Comparison of ENCODE assay signal across 22 cellular contexts in the genomic region with DNA sequence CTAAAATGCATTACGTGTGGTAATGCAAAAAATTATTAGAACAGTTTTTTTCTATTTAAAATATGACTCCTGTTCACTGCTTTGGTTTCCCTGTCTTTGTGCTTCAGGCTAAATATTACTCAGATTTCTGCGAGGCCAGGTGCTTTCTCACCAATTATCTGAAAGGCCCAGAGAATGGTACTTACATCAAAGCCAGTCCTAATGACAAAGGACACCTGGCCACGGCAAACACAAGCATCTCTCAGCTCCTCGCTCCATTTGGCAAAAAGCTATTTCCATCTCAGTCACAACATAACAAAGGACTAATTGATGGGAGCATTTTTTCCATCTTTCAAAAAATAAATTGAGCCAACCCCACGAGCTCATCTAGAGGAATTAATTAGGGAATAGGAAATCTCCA.
DNase-seq lines count a peak whose midpoint lies in the region; ATAC-seq and TF ChIP-seq lines count a peak whose summit lies in the region.
"Had no signal": no experiment of that assay in that cellular context is flagged by ENCODE, and none has a peak within 500 bp of the region (broad histone marks: within the 10 kb centered on the region; RNA-seq: fewer than 3 reads in every experiment).

No MANE protein-coding gene starts in this region.

- H3K4me1 ChIP-seq in naive thymus-derived CD4-positive, alpha-beta T cell (ENCODE audit: control insufficient read depth in 2 of 2, insufficient read depth in 2 of 2, low read length in 2 of 2): no peaks in the 10 kb centered on the region
- H3K4me1 ChIP-seq: BLaER1 treated with 17β-estradiol and CSF1 and Interleukin-3, amounts not matched to agents 10 nM and 100 nM; body of pancreas; heart left ventricle; SJSA1 had no signal

- CTCF ChIA-PET in naive thymus-derived CD4-positive, alpha-beta T cell (lab: Charles Lee): no interaction called here

- TF ChIP-seq CTCF in brain (conservative IDR thresholded peaks at IDR 0.05): no peak

- peak overlapping the region; percentile 38 for H3K27ac ChIP-seq in temporal lobe (ENCODE audit: low read depth, low read length)
- H3K27ac ChIP-seq in naive thymus-derived CD4-positive, alpha-beta T cell (ENCODE audit: low read depth, low read length): no peak overlapping the region
- H3K27ac ChIP-seq: BLaER1 treated with 17β-estradiol and CSF1 and Interleukin-3, amounts not matched to agents 10 nM and 100 nM; body of pancreas; heart left ventricle; HL-60; SJSA1 had no signal

- peaks cover 0 to 4% (median 0%) of the 10 kb centered on the region in 5 experiments for H3K9me3 Mint-ChIP-seq in brain
- peaks cover 0 to 21% (median 2%) of the 10 kb centered on the region in 6 donors for H3K9me3 Mint-ChIP-seq in immature natural killer cell
- peaks cover 1 to 27% (median 6%) of the 10 kb centered on the region in 11 donors for H3K9me3 Mint-ChIP-seq in naive thymus-derived CD4-positive, alpha-beta T cell

- no peak overlapping the region for H3K4me3 ChIP-seq in naive thymus-derived CD4-positive, alpha-beta T cell (ENCODE audit: low read length)
- H3K4me3 ChIP-seq: BLaER1 treated with 17β-estradiol and CSF1 and Interleukin-3, amounts not matched to agents 10 nM and 100 nM; body of pancreas; heart left ventricle; SJSA1 had no signal

- H3K9me3 ChIP-seq in naive thymus-derived CD4-positive, alpha-beta T cell (ENCODE audit: control insufficient read depth in 2 of 3, low read length in 3 of 3): no peaks in the 10 kb centered on the region
- H3K9me3 ChIP-seq: BLaER1 treated with 17β-estradiol and CSF1 and Interleukin-3, amounts not matched to agents 10 nM and 100 nM; body of pancreas; heart left ventricle; SJSA1 had no signal

- ATAC-seq in naive thymus-derived CD4-positive, alpha-beta T cell: no peak
- ATAC-seq: activated naive CD4-positive, alpha-beta T cell treated with anti-CD3 and anti-CD28 coated beads, Interleukin-2, amount 50 U/mL, for 72 hours; body of pancreas; heart left ventricle; stimulated activated naive CD8-positive, alpha-beta T cell treated with anti-CD3 and anti-CD28 coated beads, Interleukin-15, amount 100 ng/mL, for 72 hours had no signal

- no peaks in the 10 kb centered on the region for H3K36me3 ChIP-seq in naive thymus-derived CD4-positive, alpha-beta T cell (ENCODE audit: control insufficient read depth in 2 of 3, insufficient read depth in 3 of 3, low read length in 3 of 3)
- H3K36me3 ChIP-seq: BLaER1 treated with 17β-estradiol and CSF1 and Interleukin-3, amounts not matched to agents 10 nM and 100 nM; heart left ventricle; SJSA1 had no signal

- H3K27me3 Mint-ChIP-seq in brain (no peaks in the 10 kb centered on the region), immature natural killer cell (ENCODE audit: low read depth in 3 of 3) (peaks cover 0 to 3% (median 0%) of the 10 kb centered on the region in 3 donors)
- no peaks in the 10 kb centered on the region for H3K27me3 Mint-ChIP-seq in naive thymus-derived CD4-positive, alpha-beta T cell
- H3K27me3 Mint-ChIP-seq: stimulated activated naive CD8-positive, alpha-beta T cell treated with anti-CD3 and anti-CD28 coated beads, Interleukin-15, amount 100 ng/mL, for 72 hours had no signal

- H3K4me3 Mint-ChIP-seq in brain (no peak overlapping the region), immature natural killer cell (no peak overlapping the region)
- H3K4me3 Mint-ChIP-seq in naive thymus-derived CD4-positive, alpha-beta T cell: no peak overlapping the region
- H3K4me3 Mint-ChIP-seq: stimulated activated naive CD8-positive, alpha-beta T cell treated with anti-CD3 and anti-CD28 coated beads, Interleukin-15, amount 100 ng/mL, for 72 hours had no signal

- intact Hi-C loops in naive thymus-derived CD4-positive, alpha-beta T cell (cut with micrococcal nuclease): no loop called here

- H3K36me3 Mint-ChIP-seq in brain: no peaks in the 10 kb centered on the region
- H3K36me3 Mint-ChIP-seq in immature natural killer cell: no peaks in the 10 kb centered on the region
- no peaks in the 10 kb centered on the region for H3K36me3 Mint-ChIP-seq in naive thymus-derived CD4-positive, alpha-beta T cell

- H3K27me3 ChIP-seq in naive thymus-derived CD4-positive, alpha-beta T cell (ENCODE audit: control insufficient read depth in 2 of 2, insufficient read depth in 2 of 2, low read length in 2 of 2): no peaks in the 10 kb centered on the region
- H3K27me3 ChIP-seq: BLaER1 treated with 17β-estradiol and CSF1 and Interleukin-3, amounts not matched to agents 10 nM and 100 nM; body of pancreas; heart left ventricle; SJSA1 had no signal

- POLR2A ChIA-PET in naive thymus-derived CD4-positive, alpha-beta T cell (lab: Charles Lee): no interaction called here

- peaks cover 29% of the 10 kb centered on the region for H3K4me1 Mint-ChIP-seq in brain
- no peaks in the 10 kb centered on the region for H3K4me1 Mint-ChIP-seq in immature natural killer cell
- no peaks in the 10 kb centered on the region for H3K4me1 Mint-ChIP-seq in naive thymus-derived CD4-positive, alpha-beta T cell
- H3K4me1 Mint-ChIP-seq: stimulated activated naive CD8-positive, alpha-beta T cell treated with anti-CD3 and anti-CD28 coated beads, Interleukin-15, amount 100 ng/mL, for 72 hours had no signal

- DNase-seq in NCI-H2171 treated with DMSO at 0.1 percent for 48 hours (lab: John Stamatoyannopoulos, UW) (peak; percentile 16), NCI-H2171 (lab: John Stamatoyannopoulos, UW) (no peak), NCI-H345 (lab: John Stamatoyannopoulos, UW) (peak; percentile 90), immature natural killer cell (no peak), T-helper 9 cell (no peak)
- no peak for DNase-seq in naive thymus-derived CD4-positive, alpha-beta T cell
- DNase-seq: 8988T; activated CD4-positive, alpha-beta T cell treated with anti-CD3 and anti-CD28 coated beads for 4 hours; DND-41; heart left ventricle; islet precursor cell; OCI-M1; stimulated activated CD4-positive, alpha-beta T cell treated with anti-CD3 and anti-CD28 coated beads, Interleukin-15, amount 100 ng/mL, for 24 hours; stimulated activated naive CD8-positive, alpha-beta T cell treated with anti-CD3 and anti-CD28 coated beads, Interleukin-15, amount 100 ng/mL, for 72 hours; T1000 had no signal

- H3K27ac Mint-ChIP-seq in brain (peak overlapping the region in 3 of 5 experiments; percentile 11 to 76 (median 16)), immature natural killer cell (no peak overlapping the region)
- no peak overlapping the region for H3K27ac Mint-ChIP-seq in naive thymus-derived CD4-positive, alpha-beta T cell
- H3K27ac Mint-ChIP-seq: activated naive CD4-positive, alpha-beta T cell treated with anti-CD3 and anti-CD28 coated beads, Interleukin-2, amount 50 U/mL, for 72 hours; stimulated activated naive CD8-positive, alpha-beta T cell treated with anti-CD3 and anti-CD28 coated beads, Interleukin-15, amount 100 ng/mL, for 72 hours had no signal

Comparison
In these comparisons a context has a peak if more than half of its experiments do, and no peak if none do; other contexts are left out.
1. DNase-seq: peak in NCI-H2171 treated with DMSO at 0.1 percent for 48 hours (single experiment) and NCI-H345 (single experiment); none in NCI-H2171 (single experiment), immature natural killer cell (0 of 3), naive thymus-derived CD4-positive, alpha-beta T cell (0 of 9) and T-helper 9 cell (single experiment).
2. H3K27ac Mint-ChIP-seq: peak in brain (3 of 5); none in immature natural killer cell (0 of 6) and naive thymus-derived CD4-positive, alpha-beta T cell (0 of 9).